In genomic region chr7:105429746-105430612, GRCh38 we compare ENCODE assay signal across 8 cellular contexts. TPM values are rescaled to one million over a fixed set of nuclear protein-coding genes. Genes with fewer than 3 reads are reported as not detected.
DNase-seq lines count a peak whose midpoint lies in the region; ATAC-seq and TF ChIP-seq lines count a peak whose summit lies in the region.

No MANE protein-coding gene starts in this region.

- H3K9me3 ChIP-seq in DOHH2 (ENCODE audit: control insufficient read depth, insufficient read depth, low read length) = no peaks in the 10 kb centered on the region
- no peaks in the 10 kb centered on the region for H3K9me3 ChIP-seq in OCI-LY7 (ENCODE audit: low read length)

- H2AFZ ChIP-seq in OCI-LY7 (ENCODE audit: low read length) = no peak overlapping the region

- CTCF ChIA-PET in OCI-LY7 (lab: Charles Lee; ENCODE audit: unreplicated experiment) = no interaction called here

- no peaks in the 10 kb centered on the region for H3K4me1 ChIP-seq in DOHH2 (ENCODE audit: control insufficient read depth, low read length)
- H3K4me1 ChIP-seq in OCI-LY7 (ENCODE audit: insufficient read depth, low read length, poor library complexity, severe bottlenecking) = no peaks in the 10 kb centered on the region

- DNase-seq in OCI-LY7 (ENCODE audit: low spot score) = peak; percentile 63
- DNase-seq in activated gamma-delta T cell treated with anti-CD3 and anti-CD28 coated beads, Interleukin-2, amount 50 U/mL, for 16 hours (ENCODE audit: low read depth) = peak; percentile 28
- DNase-seq in Right ventricle myocardium superior = no peak
- peak in 3 of 4 experiments; percentile 11 to 19 (median 19) for DNase-seq in stimulated activated CD4-positive, alpha-beta T cell treated with anti-CD3 and anti-CD28 coated beads, Interleukin-1b, Interleukin-23, amount 100 ng/mL, for 24 hours (ENCODE audit: low read depth in 4 of 4, low spot score in 1 of 4)
- no peak for DNase-seq in putamen (ENCODE audit: low spot score)

- TF ChIP-seq CTCF in DOHH2 (IDR thresholded peaks at IDR 0.05; ENCODE audit: low read depth, low read length, poor library complexity, severe bottlenecking) (peak; percentile 76), OCI-LY7 (conservative IDR thresholded peaks at IDR 0.05; ENCODE audit: low read length) (peak; percentile 79)

- BruUV-seq in OCI-LY7 (replicated peaks; lab: Mats Ljungman, UMichigan) = no TSS peak

- H4K20me1 ChIP-seq in DOHH2 (ENCODE audit: control insufficient read depth, insufficient read depth, low read depth, low read length) (no peaks in the 10 kb centered on the region), OCI-LY7 (ENCODE audit: insufficient read depth, low read length) (no peaks in the 10 kb centered on the region)

- H3K36me3 ChIP-seq in DOHH2 (ENCODE audit: control insufficient read depth, low read length) (no peaks in the 10 kb centered on the region), OCI-LY7 (ENCODE audit: insufficient read depth, low read length) (no peaks in the 10 kb centered on the region)

- ATAC-seq in HG03095 (IDR thresholded peaks at IDR 0.05; ENCODE audit: unreplicated experiment) (peak; percentile 60), Right ventricle myocardium superior (ENCODE audit: poor library complexity) (peak; percentile 55), HG03135 (IDR thresholded peaks at IDR 0.05; ENCODE audit: unreplicated experiment) (no peak)

- H3K9me2 ChIP-seq in DOHH2 (replicated peaks; ENCODE audit: control insufficient read depth, low read length) (no peaks in the 10 kb centered on the region), OCI-LY7 (ENCODE audit: insufficient read depth, low read length) (no peaks in the 10 kb centered on the region)

- POLR2A ChIA-PET in OCI-LY7 (lab: Charles Lee) = no interaction called here

- H3K79me2 ChIP-seq in DOHH2 (ENCODE audit: control insufficient read depth, low read length) (no peaks in the 10 kb centered on the region), OCI-LY7 (ENCODE audit: insufficient read depth, low read depth, low read length) (no peaks in the 10 kb centered on the region)

- H3K4me3 ChIP-seq in DOHH2 (ENCODE audit: low read length) = no peak overlapping the region
- H3K4me3 ChIP-seq in OCI-LY7 (ENCODE audit: low read depth, low read length, poor library complexity, severe bottlenecking) = no peak overlapping the region

- H3K4me2 ChIP-seq in DOHH2 (ENCODE audit: low read length) = no peak overlapping the region
- H3K4me2 ChIP-seq in OCI-LY7 (ENCODE audit: low read length) = no peak overlapping the region

- H3K27ac ChIP-seq in DOHH2 (ENCODE audit: low read depth, low read length) = no peak overlapping the region
- no peak overlapping the region for H3K27ac ChIP-seq in OCI-LY7 (ENCODE audit: low read depth, low read length, poor library complexity, severe bottlenecking)

- intact Hi-C loops in OCI-LY7 (cut with micrococcal nuclease; ENCODE audit: unreplicated experiment) (loop anchor here (5.0 to 10.0 kb wide), 2 partner anchors 285 to 508 kb away; no protein-coding TSS in a partner anchor), Right ventricle myocardium superior (cut with DNase I) (loop anchor here (5.0 kb wide), 1 partner anchor 278 kb away; no protein-coding TSS in a partner anchor)

- H3K27me3 ChIP-seq in DOHH2 (ENCODE audit: control insufficient read depth, low read length) = no peaks in the 10 kb centered on the region

- H3F3A ChIP-seq in DOHH2 (ENCODE audit: control insufficient read depth, insufficient read depth) = no peaks in the 10 kb centered on the region; the same call in 1 of the 2 replicates

RNA-seq across cellular contexts. Expression of gene SRPK2, which starts 41.3 kb away (rescaled TPM):
- 21.6 and 22.1 TPM in 2 replicates for total RNA-seq in OCI-LY7 (2014; rRNA removed; shearing (Covaris generic))
- total RNA-seq in OCI-LY7 (2022) (26.8 and 31.7 TPM in 2 replicates), Right ventricle myocardium superior (28.8 TPM)

Comparison
In these comparisons a context has a peak if more than half of its experiments do, and no peak if none do; other contexts are left out.
1. DNase-seq: peak in OCI-LY7 (single experiment), activated gamma-delta T cell treated with anti-CD3 and anti-CD28 coated beads, Interleukin-2, amount 50 U/mL, for 16 hours (single experiment) and stimulated activated CD4-positive, alpha-beta T cell treated with anti-CD3 and anti-CD28 coated beads, Interleukin-1b, Interleukin-23, amount 100 ng/mL, for 24 hours (3 of 4); none in Right ventricle myocardium superior (single experiment) and putamen (single experiment).